Comparison of ENCODE assay signal across 15 cellular contexts in the genomic region with DNA sequence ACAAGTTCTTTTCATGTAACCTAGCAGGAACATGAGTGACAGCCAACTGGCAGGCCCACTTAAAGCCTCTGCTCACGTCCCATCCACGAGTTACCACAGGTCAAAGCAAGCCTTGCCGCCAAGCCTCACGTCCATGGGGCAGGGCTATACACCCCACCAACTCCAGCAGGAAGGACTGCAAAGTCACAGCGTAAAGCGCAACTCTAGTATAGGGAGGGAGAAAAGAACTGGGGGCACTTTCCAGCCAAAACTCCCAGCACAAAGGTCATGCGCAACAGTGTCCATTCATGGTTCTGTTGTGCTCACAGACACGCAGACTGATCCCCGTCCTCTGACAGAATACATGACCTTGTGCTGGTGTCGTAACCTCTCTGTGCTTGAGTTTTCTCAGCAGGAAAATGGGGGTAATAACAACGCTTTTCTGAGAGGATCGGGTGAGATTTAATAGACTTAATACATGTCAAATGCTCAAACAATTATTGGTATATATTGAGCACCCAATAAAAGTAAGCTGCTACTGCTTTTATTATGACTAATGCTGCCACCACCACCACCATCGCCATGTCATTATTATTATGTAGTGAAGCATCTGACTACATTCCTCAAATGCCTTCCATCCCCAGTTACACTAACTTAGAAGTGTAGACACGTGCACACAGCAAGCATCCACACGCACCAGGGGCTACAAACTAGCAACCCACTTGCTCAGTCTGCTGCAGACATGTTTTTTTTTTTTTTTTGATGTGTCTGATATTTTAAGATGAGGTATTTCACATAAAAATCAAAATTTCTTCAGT.
DNase-seq lines count a peak whose midpoint lies in the region; ATAC-seq and TF ChIP-seq lines count a peak whose summit lies in the region.
"Had no signal": no experiment of that assay in that cellular context is flagged by ENCODE, and none has a peak within 500 bp of the region (broad histone marks: within the 10 kb centered on the region; RNA-seq: fewer than 3 reads in every experiment).

No MANE protein-coding gene starts in this region.

- no peak for TF ChIP-seq EP300 in sigmoid colon (IDR thresholded peaks at IDR 0.05)

- H3K4me3 ChIP-seq in fibroblast of pulmonary artery (replicated peaks; ENCODE audit: low read depth, low read length) (no peak overlapping the region), sigmoid colon (no peak overlapping the region)
- H3K4me3 ChIP-seq: colonic mucosa, heart left ventricle had no signal

- no peaks in the 10 kb centered on the region for H3K27me3 ChIP-seq in sigmoid colon
- H3K27me3 ChIP-seq: colonic mucosa, heart left ventricle had no signal

- DNase-seq in activated T-cell treated with anti-CD3 and anti-CD28 coated beads, Interleukin-2, amount 50 U/mL, for 72 hours = no peak
- DNase-seq in activated T-cell treated with anti-CD3 and anti-CD28 coated beads, Interleukin-2, amount 50 U/mL, for 4 hours = no peak
- peak; percentile 34 for DNase-seq in RPMI7951 (ENCODE audit: low read depth)
- peak; percentile 36 for DNase-seq in fibroblast of pulmonary artery (ENCODE audit: low read depth)
- peak; percentile 53 for DNase-seq in sigmoid colon
- no peak for DNase-seq in NCI-H2029 (lab: John Stamatoyannopoulos, UW)
- DNase-seq in DMS79 treated with DMSO at 0.1 percent for 48 hours (lab: John Stamatoyannopoulos, UW) = no peak
- no peak for DNase-seq in effector CD8-positive, alpha-beta T cell (lab: John Stamatoyannopoulos, UW)
- DNase-seq: activated CD4-positive, alpha-beta T cell treated with anti-CD3 and anti-CD28 coated beads, Interleukin-2, amount 10 ng/mL, durations not matched to agents 7 days and 5 days; activated T-cell treated with anti-CD3 and anti-CD28 coated beads, Interleukin-2, amount 50 U/mL, for 1 hour; amniotic stem cell; colonic mucosa; heart left ventricle; NCI-H1930 had no signal

- peaks cover 21% of the 10 kb centered on the region for H3K4me1 Mint-ChIP-seq in activated T-cell treated with anti-CD3 and anti-CD28 coated beads, Interleukin-2, amount 50 U/mL, for 72 hours (ENCODE audit: low read depth)
- no peaks in the 10 kb centered on the region for H3K4me1 Mint-ChIP-seq in activated T-cell treated with anti-CD3 and anti-CD28 coated beads, Interleukin-2, amount 50 U/mL, for 4 hours (ENCODE audit: low read depth)
- H3K4me1 Mint-ChIP-seq: activated CD4-positive, alpha-beta T cell treated with anti-CD3 and anti-CD28 coated beads, Interleukin-2, amount 10 ng/mL, durations not matched to agents 7 days and 5 days had no signal

- no peaks in the 10 kb centered on the region for H3K9me3 Mint-ChIP-seq in activated T-cell treated with anti-CD3 and anti-CD28 coated beads, Interleukin-2, amount 50 U/mL, for 72 hours
- no peaks in the 10 kb centered on the region for H3K9me3 Mint-ChIP-seq in activated T-cell treated with anti-CD3 and anti-CD28 coated beads, Interleukin-2, amount 50 U/mL, for 4 hours
- H3K9me3 Mint-ChIP-seq: activated CD4-positive, alpha-beta T cell treated with anti-CD3 and anti-CD28 coated beads, Interleukin-2, amount 10 ng/mL, durations not matched to agents 7 days and 5 days had no signal

- peak overlapping the region; percentile 61 for H3K27ac Mint-ChIP-seq in activated T-cell treated with anti-CD3 and anti-CD28 coated beads, Interleukin-2, amount 50 U/mL, for 72 hours
- H3K27ac Mint-ChIP-seq: activated CD4-positive, alpha-beta T cell treated with anti-CD3 and anti-CD28 coated beads, Interleukin-2, amount 10 ng/mL, durations not matched to agents 7 days and 5 days had no signal

- intact Hi-C loops in sigmoid colon (cut with DNase I) = no loop called here

- TF ChIP-seq CTCF in fibroblast of pulmonary artery (IDR thresholded peaks at IDR 0.05; ENCODE audit: low read length, missing control alignments) = no peak
- TF ChIP-seq CTCF in sigmoid colon (IDR thresholded peaks at IDR 0.05) = no peak

- H3K9me3 ChIP-seq in sigmoid colon = no peaks in the 10 kb centered on the region
- H3K9me3 ChIP-seq: colonic mucosa, heart left ventricle had no signal

- no peaks in the 10 kb centered on the region for H3K36me3 ChIP-seq in sigmoid colon
- H3K36me3 ChIP-seq: colonic mucosa, heart left ventricle had no signal

- no peaks in the 10 kb centered on the region for H3K36me3 Mint-ChIP-seq in activated T-cell treated with anti-CD3 and anti-CD28 coated beads, Interleukin-2, amount 50 U/mL, for 72 hours (ENCODE audit: insufficient read depth in 2 of 2)
- H3K36me3 Mint-ChIP-seq in activated T-cell treated with anti-CD3 and anti-CD28 coated beads, Interleukin-2, amount 50 U/mL, for 4 hours (ENCODE audit: insufficient read depth) = no peaks in the 10 kb centered on the region

- H3K4me1 ChIP-seq in sigmoid colon = peaks cover 0 to 28% (median 24%) of the 10 kb centered on the region in 4 donors
- H3K4me1 ChIP-seq: colonic mucosa had no signal

- no peak overlapping the region for H3K27ac ChIP-seq in sigmoid colon
- H3K27ac ChIP-seq: 22Rv1, colonic mucosa, heart left ventricle had no signal

- 92 to 94% methylated on average over 15 of the region's 15 CpGs for WGBS in sigmoid colon, 2 donors

- no peak for ATAC-seq in activated T-cell treated with anti-CD3 and anti-CD28 coated beads, Interleukin-2, amount 50 U/mL, for 72 hours (replicated peaks in 1 of 2)
- ATAC-seq in activated T-cell treated with anti-CD3 and anti-CD28 coated beads, Interleukin-2, amount 50 U/mL, for 4 hours = no peak
- ATAC-seq: heart left ventricle had no signal

- H3K27me3 Mint-ChIP-seq in activated T-cell treated with anti-CD3 and anti-CD28 coated beads, Interleukin-2, amount 50 U/mL, for 72 hours (ENCODE audit: low read depth) = peaks cover 5% of the 10 kb centered on the region
- no peaks in the 10 kb centered on the region for H3K27me3 Mint-ChIP-seq in activated T-cell treated with anti-CD3 and anti-CD28 coated beads, Interleukin-2, amount 50 U/mL, for 4 hours (ENCODE audit: low read depth)
- H3K27me3 Mint-ChIP-seq: activated CD4-positive, alpha-beta T cell treated with anti-CD3 and anti-CD28 coated beads, Interleukin-2, amount 10 ng/mL, durations not matched to agents 7 days and 5 days had no signal

- TF ChIP-seq POLR2A in sigmoid colon (IDR thresholded peaks at IDR 0.05) = no peak

- no peak overlapping the region for H3K4me3 Mint-ChIP-seq in activated T-cell treated with anti-CD3 and anti-CD28 coated beads, Interleukin-2, amount 50 U/mL, for 72 hours
- no peak overlapping the region for H3K4me3 Mint-ChIP-seq in activated T-cell treated with anti-CD3 and anti-CD28 coated beads, Interleukin-2, amount 50 U/mL, for 4 hours
- H3K4me3 Mint-ChIP-seq: activated CD4-positive, alpha-beta T cell treated with anti-CD3 and anti-CD28 coated beads, Interleukin-2, amount 10 ng/mL, durations not matched to agents 7 days and 5 days had no signal

Comparison
In these comparisons a context has a peak if more than half of its experiments do, and no peak if none do; other contexts are left out.
1. DNase-seq: peak in RPMI7951 (single experiment), fibroblast of pulmonary artery (single experiment) and sigmoid colon (single experiment); none in activated T-cell treated with anti-CD3 and anti-CD28 coated beads, Interleukin-2, amount 50 U/mL, for 72 hours (0 of 2), activated T-cell treated with anti-CD3 and anti-CD28 coated beads, Interleukin-2, amount 50 U/mL, for 4 hours (single experiment), NCI-H2029 (single experiment), DMS79 treated with DMSO at 0.1 percent for 48 hours (single experiment) and effector CD8-positive, alpha-beta T cell (single experiment).